In genomic region chr18:35005963-35006577, GRCh38 we compare ENCODE assay signal across 8 cellular contexts. TPM values are rescaled to one million over a fixed set of nuclear protein-coding genes. Genes with fewer than 3 reads are reported as not detected.
DNase-seq lines count a peak whose midpoint lies in the region; ATAC-seq and TF ChIP-seq lines count a peak whose summit lies in the region.

No MANE protein-coding gene starts in this region.

- H3K4me3 Mint-ChIP-seq in progenitor cell of endocrine pancreas (ENCODE audit: low read depth): no peak overlapping the region
- H3K4me3 Mint-ChIP-seq in activated T-helper 1 cell treated with anti-CD3 and anti-CD28 coated beads, Interleukin-12 subunit alpha, Interleukin-12 subunit beta, Interleukin-2, Interleukin-4 antibody, amounts not matched to agents 30 ng/mL and 10 ng/mL and 1 ng/mL, durations not matched to agents 14 hours and 24 hours and 36 hours: no peak overlapping the region

- intact Hi-C loops in activated T-helper 1 cell treated with anti-CD3 and anti-CD28 coated beads, Interleukin-12 subunit alpha, Interleukin-12 subunit beta, Interleukin-2, Interleukin-4 antibody, amounts not matched to agents 30 ng/mL and 10 ng/mL and 1 ng/mL, durations not matched to agents 14 hours and 24 hours and 36 hours (cut with micrococcal nuclease): loop anchor here (1.0 kb wide), 4 partner anchors 37 to 349 kb away; no protein-coding TSS in a partner anchor

- DNase-seq in CD1c-positive myeloid dendritic cell (ENCODE audit: extremely low spot score) (peak; percentile 76), NCI-H2081 (lab: John Stamatoyannopoulos, UW) (peak; percentile 35 to 60), WERI-Rb-1 (no peak), glomerular visceral epithelial cell (ENCODE audit: extremely low spot score) (peak; percentile 61), progenitor cell of endocrine pancreas (ENCODE audit: low spot score, unreplicated experiment) (no peak)
- DNase-seq in activated T-helper 1 cell treated with anti-CD3 and anti-CD28 coated beads, Interleukin-12 subunit alpha, Interleukin-12 subunit beta, Interleukin-2, Interleukin-4 antibody, amounts not matched to agents 30 ng/mL and 10 ng/mL and 1 ng/mL, durations not matched to agents 14 hours and 24 hours and 36 hours (ENCODE audit: low spot score): no peak

- no peaks in the 10 kb centered on the region for H3K9me3 ChIP-seq in WERI-Rb-1 (ENCODE audit: severe bottlenecking)

- no peak overlapping the region for H3K27ac Mint-ChIP-seq in progenitor cell of endocrine pancreas
- no peak overlapping the region for H3K27ac Mint-ChIP-seq in activated T-helper 1 cell treated with anti-CD3 and anti-CD28 coated beads, Interleukin-12 subunit alpha, Interleukin-12 subunit beta, Interleukin-2, Interleukin-4 antibody, amounts not matched to agents 30 ng/mL and 10 ng/mL and 1 ng/mL, durations not matched to agents 14 hours and 24 hours and 36 hours

- no peaks in the 10 kb centered on the region for H3K4me1 Mint-ChIP-seq in progenitor cell of endocrine pancreas (ENCODE audit: low read depth)
- no peaks in the 10 kb centered on the region for H3K4me1 Mint-ChIP-seq in activated T-helper 1 cell treated with anti-CD3 and anti-CD28 coated beads, Interleukin-12 subunit alpha, Interleukin-12 subunit beta, Interleukin-2, Interleukin-4 antibody, amounts not matched to agents 30 ng/mL and 10 ng/mL and 1 ng/mL, durations not matched to agents 14 hours and 24 hours and 36 hours (ENCODE audit: low read depth)

- TF ChIP-seq CTCF in WERI-Rb-1 (IDR thresholded peaks at IDR 0.05; ENCODE audit: low read depth, low read length): peak; percentile 47
- TF ChIP-seq CTCF in progenitor cell of endocrine pancreas (IDR thresholded peaks at IDR 0.05; ENCODE audit: unreplicated experiment): peak; percentile 67

- H3K36me3 Mint-ChIP-seq in progenitor cell of endocrine pancreas (ENCODE audit: insufficient read depth): no peaks in the 10 kb centered on the region
- no peaks in the 10 kb centered on the region for H3K36me3 Mint-ChIP-seq in activated T-helper 1 cell treated with anti-CD3 and anti-CD28 coated beads, Interleukin-12 subunit alpha, Interleukin-12 subunit beta, Interleukin-2, Interleukin-4 antibody, amounts not matched to agents 30 ng/mL and 10 ng/mL and 1 ng/mL, durations not matched to agents 14 hours and 24 hours and 36 hours (ENCODE audit: low read depth)

- no peak overlapping the region for H3K27ac ChIP-seq in WERI-Rb-1

- no peaks in the 10 kb centered on the region for H3K27me3 Mint-ChIP-seq in progenitor cell of endocrine pancreas
- H3K27me3 Mint-ChIP-seq in activated T-helper 1 cell treated with anti-CD3 and anti-CD28 coated beads, Interleukin-12 subunit alpha, Interleukin-12 subunit beta, Interleukin-2, Interleukin-4 antibody, amounts not matched to agents 30 ng/mL and 10 ng/mL and 1 ng/mL, durations not matched to agents 14 hours and 24 hours and 36 hours (ENCODE audit: insufficient read depth): peaks cover 2% of the 10 kb centered on the region

- H3K36me3 ChIP-seq in WERI-Rb-1: no peaks in the 10 kb centered on the region

- no peaks in the 10 kb centered on the region for H3K9me3 Mint-ChIP-seq in progenitor cell of endocrine pancreas (ENCODE audit: low read depth)
- H3K9me3 Mint-ChIP-seq in activated T-helper 1 cell treated with anti-CD3 and anti-CD28 coated beads, Interleukin-12 subunit alpha, Interleukin-12 subunit beta, Interleukin-2, Interleukin-4 antibody, amounts not matched to agents 30 ng/mL and 10 ng/mL and 1 ng/mL, durations not matched to agents 14 hours and 24 hours and 36 hours: no peaks in the 10 kb centered on the region

- H3K4me3 ChIP-seq in WERI-Rb-1 (ENCODE audit: low read depth, low read length): no peak overlapping the region

- ATAC-seq in GM18861 (IDR thresholded peaks at IDR 0.05; ENCODE audit: unreplicated experiment) (peak; percentile 87), HG03066 (IDR thresholded peaks at IDR 0.05; ENCODE audit: low read depth, unreplicated experiment) (peak; percentile 76)

- H3K27me3 ChIP-seq in WERI-Rb-1 (ENCODE audit: insufficient read depth, low read depth, severe bottlenecking): no peaks in the 10 kb centered on the region

RNA-seq across cellular contexts. Expression of gene MAPRE2, which starts 35.1 kb away (rescaled TPM):
- 47.9 and 51.8 TPM in 2 replicates for total RNA-seq in progenitor cell of endocrine pancreas
- total RNA-seq in activated T-helper 1 cell treated with anti-CD3 and anti-CD28 coated beads, Interleukin-12 subunit alpha, Interleukin-12 subunit beta, Interleukin-2, Interleukin-4 antibody, amounts not matched to agents 30 ng/mL and 10 ng/mL and 1 ng/mL, durations not matched to agents 14 hours and 24 hours and 36 hours: 50.7 TPM in 2 replicates

Comparison
In these comparisons a context has a peak if more than half of its experiments do, and no peak if none do; other contexts are left out.
1. DNase-seq: peak in CD1c-positive myeloid dendritic cell (single experiment), NCI-H2081 (2 of 2) and glomerular visceral epithelial cell (single experiment); none in WERI-Rb-1 (single experiment), progenitor cell of endocrine pancreas (single experiment) and activated T-helper 1 cell treated with anti-CD3 and anti-CD28 coated beads, Interleukin-12 subunit alpha, Interleukin-12 subunit beta, Interleukin-2, Interleukin-4 antibody, amounts not matched to agents 30 ng/mL and 10 ng/mL and 1 ng/mL, durations not matched to agents 14 hours and 24 hours and 36 hours (single experiment).